In the genomic region with DNA sequence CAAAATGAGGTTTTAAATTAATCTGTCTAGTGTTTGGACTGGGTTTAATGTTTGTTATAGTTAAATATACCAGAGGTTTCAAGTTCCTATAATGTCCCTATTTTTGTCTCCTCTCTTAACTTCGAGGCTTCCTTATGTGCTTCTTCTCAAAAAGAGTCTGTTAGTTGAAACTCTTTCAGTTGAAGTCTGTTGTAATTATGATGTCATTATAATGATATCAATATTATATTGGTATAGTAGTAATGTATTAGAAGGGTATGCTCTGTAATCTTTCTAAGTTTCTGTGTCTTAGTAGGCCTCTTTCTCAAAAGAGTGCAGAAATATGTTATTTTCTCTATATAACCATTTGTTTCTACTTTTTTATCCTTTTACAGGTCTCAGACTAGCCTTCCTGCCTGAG, we compare ENCODE assay signal across 8 cellular contexts.
"Had no signal": no experiment of that assay in that cellular context is flagged by ENCODE, and none has a peak within 500 bp of the region (broad histone marks: within the 10 kb centered on the region; RNA-seq: fewer than 3 reads in every experiment).

No MANE protein-coding gene starts in this region.

- H3K4me3 ChIP-seq: K562 had no signal

- FAIRE-seq: HTR-8/SVneo, K562 had no signal

- DNase-seq: IMR-90, Karpas-422, KBM-7, KG1 had no signal

- ATAC-seq: K562 had no signal

- H3K4me2 ChIP-seq: KMS-11 had no signal

- H3K9ac ChIP-seq: KMS-11 had no signal

- H3K27ac ChIP-seq: HL-60, KMS-11 had no signal
